ENCODE assay signal across 34 cellular contexts in the genomic region with DNA sequence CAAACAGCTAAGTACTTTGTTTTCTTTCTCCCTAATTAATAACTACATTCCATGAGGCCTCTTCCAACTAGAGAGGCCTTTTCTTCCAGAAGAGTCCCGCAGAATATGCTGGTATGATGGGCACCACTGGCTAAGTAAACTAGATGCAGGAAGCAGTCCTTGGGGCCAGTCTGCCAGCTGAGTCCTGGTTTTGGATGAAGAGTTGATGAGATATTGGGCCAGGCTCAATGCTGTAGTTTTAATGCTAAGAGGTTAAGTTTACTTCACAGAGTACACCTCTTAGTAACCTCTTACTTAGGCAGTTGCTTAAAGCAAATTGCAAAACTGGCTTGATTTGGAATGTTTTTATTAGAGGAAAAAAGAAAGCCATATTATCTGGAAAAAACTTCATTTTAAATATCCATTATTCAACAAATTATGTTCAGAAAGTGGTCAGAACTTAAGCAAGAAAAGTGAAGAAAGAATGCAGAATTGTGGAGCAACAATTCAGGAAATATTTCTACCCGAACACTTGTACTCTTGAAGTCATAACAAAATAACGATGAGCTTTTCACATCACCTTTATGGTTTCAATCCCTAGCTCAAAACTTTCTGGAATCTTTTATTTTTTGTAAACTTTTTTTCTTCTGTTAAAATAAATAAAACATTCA.
DNase-seq lines count a peak whose midpoint lies in the region; ATAC-seq, FAIRE-seq and TF ChIP-seq lines count a peak whose summit lies in the region.
"Had no signal": no experiment of that assay in that cellular context is flagged by ENCODE, and none has a peak within 500 bp of the region (broad histone marks: within the 10 kb centered on the region; RNA-seq: fewer than 3 reads in every experiment).

No MANE protein-coding gene starts in this region.

- H3K4me3 ChIP-seq in AG10803 (ENCODE audit: low read length): no peak overlapping the region
- H3K4me3 ChIP-seq: GM23338, smooth muscle cell, suprapubic skin, vagina had no signal

- H3K4me3 Mint-ChIP-seq in mesothelial cell of epicardium (no peak overlapping the region), T-helper 17 cell (no peak overlapping the region)
- H3K4me3 Mint-ChIP-seq: activated T-cell treated with anti-CD3 and anti-CD28 coated beads, Interleukin-2, amount 50 U/mL, for 4 hours; CD8-positive, alpha-beta T cell; GM23338; naive thymus-derived CD8-positive, alpha-beta T cell; stimulated activated naive B cell treated with anti-CD40 and anti-IgM and Interleukin-4, amounts not matched to agents 10 μg/mL and 1 μg/mL and 100 μg/mL, for 72 hours had no signal

- TF ChIP-seq CTCF in AG10803 (conservative IDR thresholded peaks at IDR 0.05; ENCODE audit: low read length): no peak
- TF ChIP-seq CTCF in mesothelial cell of epicardium (IDR thresholded peaks at IDR 0.05; ENCODE audit: unreplicated experiment): no peak

- DNase-seq in AG10803 (ENCODE audit: low read depth) (peak; percentile 48), M059J (ENCODE audit: low read depth) (peak; percentile 12), mesothelial cell of epicardium (ENCODE audit: low spot score in 2 of 2, unreplicated experiment in 2 of 2) (no peak), amygdala (lab: John Stamatoyannopoulos, UW) (no peak), T-helper 17 cell (no peak)
- no peak for DNase-seq in activated effector memory CD4-positive, alpha-beta T cell treated with anti-CD3 and anti-CD28 coated beads, Interleukin-2, amount 50 U/mL, for 16 hours
- DNase-seq: activated CD4-positive, alpha-beta T cell treated with anti-CD3 and anti-CD28 coated beads for 48 hours; activated naive CD4-positive, alpha-beta T cell; activated T-cell treated with anti-CD3 and anti-CD28 coated beads, Interleukin-2, amount 50 U/mL, for 4 hours; adrenal gland; AML-193; CD8-positive, alpha-beta T cell; cortex of kidney; DMS153; head of caudate nucleus; KG1; MV-4-11; naive thymus-derived CD8-positive, alpha-beta T cell; NCI-H1694; NCI-H2171; NCI-H526; retina; RPMI8226; stimulated activated CD4-positive, alpha-beta T cell treated with anti-CD3 and anti-CD28 coated beads, Interleukin-2, amount 100 ng/mL, for 48 hours; stimulated activated naive B cell treated with anti-CD40 and anti-IgM and Interleukin-4, amounts not matched to agents 10 μg/mL and 1 μg/mL and 100 μg/mL, for 72 hours; T-helper 2 cell had no signal

- peaks cover 4% of the 10 kb centered on the region for H3K9me3 Mint-ChIP-seq in mesothelial cell of epicardium
- H3K9me3 Mint-ChIP-seq: activated T-cell treated with anti-CD3 and anti-CD28 coated beads, Interleukin-2, amount 50 U/mL, for 4 hours; CD8-positive, alpha-beta T cell; GM23338 had no signal

- H3K4me1 Mint-ChIP-seq in mesothelial cell of epicardium: peaks cover 32% of the 10 kb centered on the region
- H3K4me1 Mint-ChIP-seq in T-helper 17 cell: no peaks in the 10 kb centered on the region
- H3K4me1 Mint-ChIP-seq: naive thymus-derived CD8-positive, alpha-beta T cell; stimulated activated naive B cell treated with anti-CD40 and anti-IgM and Interleukin-4, amounts not matched to agents 10 μg/mL and 1 μg/mL and 100 μg/mL, for 72 hours had no signal

- ATAC-seq in HG02678 (IDR thresholded peaks at IDR 0.05; ENCODE audit: unreplicated experiment) (no peak), T-helper 17 cell (no peak)
- ATAC-seq: activated T-cell treated with anti-CD3 and anti-CD28 coated beads, Interleukin-2, amount 50 U/mL, for 4 hours; CD8-positive, alpha-beta T cell; GM23338; naive thymus-derived CD8-positive, alpha-beta T cell; stimulated activated naive B cell treated with anti-CD40 and anti-IgM and Interleukin-4, amounts not matched to agents 10 μg/mL and 1 μg/mL and 100 μg/mL, for 72 hours had no signal

- H3K36me3 Mint-ChIP-seq in mesothelial cell of epicardium (no peaks in the 10 kb centered on the region), T-helper 17 cell (ENCODE audit: low read depth) (no peaks in the 10 kb centered on the region)
- H3K36me3 Mint-ChIP-seq: CD8-positive, alpha-beta T cell; naive thymus-derived CD8-positive, alpha-beta T cell; stimulated activated naive B cell treated with anti-CD40 and anti-IgM and Interleukin-4, amounts not matched to agents 10 μg/mL and 1 μg/mL and 100 μg/mL, for 72 hours had no signal

- peak overlapping the region; percentile 73 for H3K27ac Mint-ChIP-seq in mesothelial cell of epicardium
- H3K27ac Mint-ChIP-seq in T-helper 17 cell: no peak overlapping the region
- H3K27ac Mint-ChIP-seq: CD8-positive, alpha-beta T cell; GM23338; naive thymus-derived CD8-positive, alpha-beta T cell; stimulated activated naive B cell treated with anti-CD40 and anti-IgM and Interleukin-4, amounts not matched to agents 10 μg/mL and 1 μg/mL and 100 μg/mL, for 72 hours had no signal

- H3K27me3 Mint-ChIP-seq in mesothelial cell of epicardium (ENCODE audit: low read depth): no peaks in the 10 kb centered on the region
- H3K27me3 Mint-ChIP-seq in T-helper 17 cell: no peaks in the 10 kb centered on the region
- H3K27me3 Mint-ChIP-seq: stimulated activated naive B cell treated with anti-CD40 and anti-IgM and Interleukin-4, amounts not matched to agents 10 μg/mL and 1 μg/mL and 100 μg/mL, for 72 hours had no signal

- no peaks in the 10 kb centered on the region for H3K9me3 ChIP-seq in T-helper 17 cell (ENCODE audit: control insufficient read depth, low read length, poor library complexity, severe bottlenecking)
- H3K9me3 ChIP-seq: adrenal gland, suprapubic skin, vagina had no signal

- peak; percentile 46 for FAIRE-seq in endometrium (lab: Jason Lieb, UNC)
- FAIRE-seq: bronchial epithelial cell, GM18507 had no signal

Comparison
In these comparisons a context has a peak if more than half of its experiments do, and no peak if none do; other contexts are left out.
1. DNase-seq: peak in AG10803 (single experiment) and M059J (single experiment); none in mesothelial cell of epicardium (0 of 2), amygdala (0 of 56), activated effector memory CD4-positive, alpha-beta T cell treated with anti-CD3 and anti-CD28 coated beads, Interleukin-2, amount 50 U/mL, for 16 hours (single experiment) and T-helper 17 cell (0 of 3).